10 cellular contexts compared by ENCODE assay signal in genomic region chrX:7086384-7086783, GRCh38.
DNase-seq lines count a peak whose midpoint lies in the region; ATAC-seq, FAIRE-seq and TF ChIP-seq lines count a peak whose summit lies in the region.
"Had no signal": no experiment of that assay in that cellular context is flagged by ENCODE, and none has a peak within 500 bp of the region (broad histone marks: within the 10 kb centered on the region; RNA-seq: fewer than 3 reads in every experiment).

No MANE protein-coding gene starts in this region.

- peaks cover 34 to 77% (median 54%) of the 10 kb centered on the region in 6 donors for H3K4me1 ChIP-seq in spleen

- no peak overlapping the region for H3K4me3 ChIP-seq in spleen

- ATAC-seq in GM18867 (IDR thresholded peaks at IDR 0.05; ENCODE audit: unreplicated experiment) (peak; percentile 31), HG02571 (IDR thresholded peaks at IDR 0.05; ENCODE audit: unreplicated experiment) (peak; percentile 32)

- H3K4me1 Mint-ChIP-seq in nephron progenitor cell, result peaks cover 75% of the 10 kb centered on the region

- 49 to 61% (median 53%) methylated on average over 3 of the region's 3 CpGs for WGBS in spleen, 5 donors

- FAIRE-seq in RCC 7860 (lab: Jason Lieb, UNC), result no peak
- FAIRE-seq: G401.6 had no signal

- no peaks in the 10 kb centered on the region for H3K9me3 Mint-ChIP-seq in nephron progenitor cell
- H3K9me3 Mint-ChIP-seq: activated CD4-positive, alpha-beta T cell treated with anti-CD3 and anti-CD28 coated beads, Interleukin-2, amount 10 ng/mL, durations not matched to agents 7 days and 5 days had no signal

- peaks cover 2% of the 10 kb centered on the region for H3K27me3 Mint-ChIP-seq in nephron progenitor cell (ENCODE audit: low read depth, poor library complexity)
- H3K27me3 Mint-ChIP-seq: activated CD4-positive, alpha-beta T cell treated with anti-CD3 and anti-CD28 coated beads, Interleukin-2, amount 10 ng/mL, durations not matched to agents 7 days and 5 days had no signal

- DNase-seq in MV-4-11 (lab: John Stamatoyannopoulos, UW) (peak; percentile 2), nephron progenitor cell (no peak), RCC 7860 (ENCODE audit: low spot score) (no peak), spleen (no peak)
- DNase-seq in NK-92 treated with Interleukin-12 subunit alpha and Interleukin-12 subunit beta, amount 100 ng/mL, for 24 hours (lab: John Stamatoyannopoulos, UW), result no peak
- DNase-seq: activated CD4-positive, alpha-beta T cell treated with anti-CD3 and anti-CD28 coated beads, Interleukin-2, amount 10 ng/mL, durations not matched to agents 7 days and 5 days; NCI-H187 had no signal

- H3K27ac Mint-ChIP-seq in nephron progenitor cell, result peak overlapping the region; percentile 14
- H3K27ac Mint-ChIP-seq: activated CD4-positive, alpha-beta T cell treated with anti-CD3 and anti-CD28 coated beads, Interleukin-2, amount 10 ng/mL, durations not matched to agents 7 days and 5 days had no signal

- H3K36me3 Mint-ChIP-seq in nephron progenitor cell (ENCODE audit: low read depth), result peaks cover 38% of the 10 kb centered on the region

- no peak for TF ChIP-seq POLR2A in spleen (IDR thresholded peaks at IDR 0.05)

- no peaks in the 10 kb centered on the region for H3K9me3 ChIP-seq in spleen

- H3K27me3 ChIP-seq in spleen (replicated peaks in 1 of 7), result no peaks in the 10 kb centered on the region

- no peaks in the 10 kb centered on the region for H3K36me3 ChIP-seq in spleen

- intact Hi-C loops in spleen (cut with DNase I; ENCODE audit: low total_unique reads), result no loop called here

- peak overlapping the region in 1 of 8 donors; percentile 13 for H3K27ac ChIP-seq in spleen

- TF ChIP-seq CTCF in nephron progenitor cell (IDR thresholded peaks at IDR 0.05) (no peak), spleen (IDR thresholded peaks at IDR 0.05 in 8 of 11, conservative IDR thresholded peaks at IDR 0.05 in 3 of 11) (no peak)

- H3K4me3 Mint-ChIP-seq in nephron progenitor cell, result peak overlapping the region; percentile 9
- H3K4me3 Mint-ChIP-seq: activated CD4-positive, alpha-beta T cell treated with anti-CD3 and anti-CD28 coated beads, Interleukin-2, amount 10 ng/mL, durations not matched to agents 7 days and 5 days had no signal
